Comparison of ENCODE assay signal across 10 cellular contexts in the genomic region with DNA sequence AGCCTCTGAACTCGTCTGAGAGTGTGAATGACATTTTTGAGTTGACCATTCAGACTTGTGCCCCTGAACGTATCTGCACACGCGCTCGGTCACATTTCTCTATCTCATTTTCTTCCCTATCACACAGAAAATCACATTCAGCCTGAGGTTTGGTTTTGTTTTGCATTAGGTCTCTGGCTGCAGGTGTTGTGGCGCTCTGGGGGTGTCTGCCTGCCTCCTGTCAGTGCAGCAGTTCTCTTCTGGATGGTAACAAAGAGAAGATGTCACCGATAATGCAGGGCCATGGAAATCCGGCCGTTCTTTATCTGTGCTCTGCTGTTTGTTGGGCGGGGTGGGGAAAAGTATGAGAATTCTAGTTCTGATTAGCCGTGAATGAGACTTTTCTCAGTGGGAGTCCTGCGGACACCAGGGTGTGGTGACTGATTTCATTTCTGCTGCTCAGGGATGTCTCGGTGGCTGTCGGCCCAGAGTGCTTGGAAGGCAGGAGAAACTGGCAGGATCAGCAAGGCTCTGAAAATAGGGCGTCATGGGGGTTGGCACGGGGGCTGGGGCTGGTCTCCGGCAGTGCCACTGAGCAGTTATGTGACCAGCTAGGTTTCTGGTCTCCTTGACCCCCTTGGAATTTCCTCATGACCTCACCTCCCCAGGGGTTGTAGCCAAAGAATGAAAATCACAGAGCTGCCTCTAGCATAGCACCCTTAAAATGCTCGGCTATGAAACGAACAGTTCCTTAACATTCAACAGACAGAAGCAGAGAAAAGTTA. TPM values are rescaled to one million over a fixed set of nuclear protein-coding genes. Genes with fewer than 3 reads are reported as not detected.
DNase-seq lines count a peak whose midpoint lies in the region; ATAC-seq and TF ChIP-seq lines count a peak whose summit lies in the region.
"Had no signal": no experiment of that assay in that cellular context is flagged by ENCODE, and none has a peak within 500 bp of the region (broad histone marks: within the 10 kb centered on the region; RNA-seq: fewer than 3 reads in every experiment).

No MANE protein-coding gene starts in this region.

- BruUV-seq in IMR-90 (replicated peaks; lab: Mats Ljungman, UMichigan), result no TSS peak

- peak overlapping the region; percentile 18 for H2AFZ ChIP-seq in IMR-90 (replicated peaks; ENCODE audit: low read length, poor library complexity)

- peak overlapping the region; percentile 75 for H4K91ac ChIP-seq in IMR-90 (ENCODE audit: insufficient read depth, low read depth, low read length)

- H3K4me3 Mint-ChIP-seq in stimulated activated naive B cell treated with anti-CD40 and anti-IgM and Interleukin-4, amounts not matched to agents 10 μg/mL and 1 μg/mL and 100 μg/mL, for 72 hours, result no peak overlapping the region

- no peaks in the 10 kb centered on the region for H3K4me1 Mint-ChIP-seq in stimulated activated naive B cell treated with anti-CD40 and anti-IgM and Interleukin-4, amounts not matched to agents 10 μg/mL and 1 μg/mL and 100 μg/mL, for 72 hours

- no peak overlapping the region for H3K4me3 ChIP-seq in IMR-90 (ENCODE audit: insufficient read depth, low read depth, low read length)
- peak overlapping the region in 35 of 59 donors; percentile 1 to 46 (median 26) for H3K4me3 ChIP-seq in dorsolateral prefrontal cortex
- no peak overlapping the region for H3K4me3 ChIP-seq in right lobe of liver

- H3K27me3 ChIP-seq in IMR-90 (ENCODE audit: control insufficient read depth, insufficient read depth, low read length) (no peaks in the 10 kb centered on the region), dorsolateral prefrontal cortex (peaks cover 0 to 30% (median 0%) of the 10 kb centered on the region in 45 donors), right lobe of liver (no peaks in the 10 kb centered on the region)

- H4K20me1 ChIP-seq in IMR-90 (ENCODE audit: insufficient read depth, low read length), result peaks cover 23% of the 10 kb centered on the region; the same call in 1 of the 2 replicates

- no peak for TF ChIP-seq CTCF in IMR-90 (conservative IDR thresholded peaks at IDR 0.05; ENCODE audit: low read depth, low read length)
- no peak for TF ChIP-seq CTCF in dorsolateral prefrontal cortex (IDR thresholded peaks at IDR 0.05 in 54 of 56, conservative IDR thresholded peaks at IDR 0.05 in 2 of 56; ENCODE audit: low read depth in 1 of 56, partially characterized antibody in 56 of 56)
- no peak for TF ChIP-seq CTCF in right lobe of liver (IDR thresholded peaks at IDR 0.05)

- H3K9me1 ChIP-seq in IMR-90 (ENCODE audit: insufficient read depth, low read length), result peaks cover 19% of the 10 kb centered on the region

- intact Hi-C loops in IMR-90 (cut with micrococcal nuclease), result loop anchor here (2.0 kb wide), 3 partner anchors 27 to 43 kb away; no protein-coding TSS in a partner anchor
- intact Hi-C loops in dorsolateral prefrontal cortex (cut with DNase I), result no loop called here
- intact Hi-C loops in right lobe of liver (cut with DNase I), result no loop called here

- dilution Hi-C loops in IMR-90 (cut with HindIII; ENCODE audit: low sequenced_read_pairs, unreplicated experiment), result no loop called here

- peaks cover 11 to 19% of the 10 kb centered on the region in 2 donors for H3K27me3 Mint-ChIP-seq in stimulated activated naive B cell treated with anti-CD40 and anti-IgM and Interleukin-4, amounts not matched to agents 10 μg/mL and 1 μg/mL and 100 μg/mL, for 72 hours

- peak overlapping the region; percentile 88 for H3K18ac ChIP-seq in IMR-90 (ENCODE audit: low read depth, low read length)

- peak overlapping the region; percentile 89 for H3K4ac ChIP-seq in IMR-90 (ENCODE audit: low read depth, low read length)

- H3K14ac ChIP-seq in IMR-90 (replicated peaks; ENCODE audit: low read depth, low read length), result peak overlapping the region; percentile 74

- TF ChIP-seq POLR2A in IMR-90 (IDR thresholded peaks at IDR 0.05; ENCODE audit: low read depth, low read length) (no peak), right lobe of liver (IDR thresholded peaks at IDR 0.05) (no peak)

- H3K36me3 ChIP-seq in IMR-90 (ENCODE audit: control insufficient read depth, insufficient read depth, low read length) (peaks cover 9% of the 10 kb centered on the region), right lobe of liver (no peaks in the 10 kb centered on the region)

- H3K56ac ChIP-seq in IMR-90 (ENCODE audit: extremely low read depth, insufficient read depth, low read length), result peak overlapping the region; percentile 80

- H3K27ac Mint-ChIP-seq in stimulated activated naive B cell treated with anti-CD40 and anti-IgM and Interleukin-4, amounts not matched to agents 10 μg/mL and 1 μg/mL and 100 μg/mL, for 72 hours, result no peak overlapping the region

- peak overlapping the region; percentile 79 to 82 for H4K8ac ChIP-seq in IMR-90 (ENCODE audit: low read depth in 2 of 2, low read length in 2 of 2)

- H2BK120ac ChIP-seq in IMR-90 (ENCODE audit: low read depth, low read length), result peak overlapping the region; percentile 90

- peak overlapping the region; percentile 87 for H2BK20ac ChIP-seq in IMR-90 (ENCODE audit: low read depth, low read length)

- peaks cover 28 to 78% of the 10 kb centered on the region in 2 experiments for H3K79me1 ChIP-seq in IMR-90 (ENCODE audit: low read depth in 1 of 2, low read length in 2 of 2)

- H3K36me3 Mint-ChIP-seq in stimulated activated naive B cell treated with anti-CD40 and anti-IgM and Interleukin-4, amounts not matched to agents 10 μg/mL and 1 μg/mL and 100 μg/mL, for 72 hours, result no peaks in the 10 kb centered on the region

- DNase-seq in IMR-90 (peak; percentile 32), dorsolateral prefrontal cortex (peak in 7 of 10 donors; percentile 42 to 73 (median 58)), right lobe of liver (no peak), NCI-H1417 (lab: John Stamatoyannopoulos, UW) (no peak)
- no peak for DNase-seq in stimulated activated naive B cell treated with anti-CD40 and anti-IgM and Interleukin-4, amounts not matched to agents 10 μg/mL and 1 μg/mL and 100 μg/mL, for 72 hours
- DNase-seq: activated gamma-delta T cell treated with Interleukin-2 at 50 U/mL for 16 hours, NCI-H69 had no signal

- H4K5ac ChIP-seq in IMR-90 (ENCODE audit: low read depth, low read length), result peak overlapping the region; percentile 80

- H3K9me3 Mint-ChIP-seq in stimulated activated naive B cell treated with anti-CD40 and anti-IgM and Interleukin-4, amounts not matched to agents 10 μg/mL and 1 μg/mL and 100 μg/mL, for 72 hours, result no peaks in the 10 kb centered on the region

- peak overlapping the region; percentile 39; the same call in 2 of the 3 replicates for H2BK15ac ChIP-seq in IMR-90 (ENCODE audit: low read depth, low read length)

- H3K23ac ChIP-seq in IMR-90 (ENCODE audit: low read depth, low read length), result peak overlapping the region; percentile 95

- in situ Hi-C loops in IMR-90 (cut with MboI; ENCODE audit: low sequenced_read_pairs), result loop anchor here (5.0 kb wide), 1 partner anchor 45 kb away; no protein-coding TSS in a partner anchor

- peak overlapping the region; percentile 99 for H3K27ac ChIP-seq in IMR-90 (ENCODE audit: insufficient read depth, low read length)
- peak overlapping the region in 53 of 59 donors; percentile 8 to 84 (median 68) for H3K27ac ChIP-seq in dorsolateral prefrontal cortex
- H3K27ac ChIP-seq in right lobe of liver, result peak overlapping the region; percentile 71 to 89 (median 74)
- peak overlapping the region; percentile 69 for H3K27ac ChIP-seq in temporal lobe (ENCODE audit: low read depth, low read length)

- POLR2A ChIA-PET in IMR-90 (lab: Charles Lee; ENCODE audit: unreplicated experiment), result no interaction called here

- H3K4me2 ChIP-seq in IMR-90 (ENCODE audit: low read depth, low read length), result peak overlapping the region; percentile 61

- H2AK5ac ChIP-seq in IMR-90 (ENCODE audit: low read depth, low read length), result peak overlapping the region; percentile 80

- peak; percentile 1; the same call in 1 of the 2 replicates for ATAC-seq in IMR-90 (ENCODE audit: low read depth)
- ATAC-seq in right lobe of liver, result peak; percentile 10 to 29 (median 12)
- no peak for ATAC-seq in HG02938 (IDR thresholded peaks at IDR 0.05; ENCODE audit: unreplicated experiment)
- no peak for ATAC-seq in GM19463 (IDR thresholded peaks at IDR 0.05; ENCODE audit: unreplicated experiment)
- ATAC-seq in stimulated activated naive B cell treated with anti-CD40 and anti-IgM and Interleukin-4, amounts not matched to agents 10 μg/mL and 1 μg/mL and 100 μg/mL, for 72 hours (replicated peaks), result no peak

- WGBS in IMR-90 (ENCODE audit: extremely low coverage in 2 of 2, insufficient read length in 1 of 2), 2 experiments, result 32% methylated on average over 9 of the region's 19 CpGs; no CpG with 5 or more reads in 1 of the 2 experiments
- 47% methylated on average over 16 of the region's 19 CpGs for WGBS in right lobe of liver (ENCODE audit: insufficient coverage, low coverage, low lambda C conversion rate, missing lambda C conversion rate)

- peaks cover 38% of the 10 kb centered on the region for H3K4me1 ChIP-seq in IMR-90 (ENCODE audit: control insufficient read depth, insufficient read depth, low read length)
- H3K4me1 ChIP-seq in right lobe of liver, result peaks cover 0 to 41% (median 25%) of the 10 kb centered on the region in 4 donors

- H3K9ac ChIP-seq in IMR-90 (ENCODE audit: low read depth, low read length), result peak overlapping the region; percentile 74

- H3K9me3 ChIP-seq in IMR-90 (ENCODE audit: control insufficient read depth, insufficient read depth, low read length) (no peaks in the 10 kb centered on the region), right lobe of liver (no peaks in the 10 kb centered on the region)

- peak overlapping the region; percentile 91 for H2BK5ac ChIP-seq in IMR-90 (ENCODE audit: low read depth, low read length, poor library complexity, severe bottlenecking)

- peak overlapping the region; percentile 5 for H2AK9ac ChIP-seq in IMR-90 (replicated peaks; ENCODE audit: low read depth, low read length, poor library complexity)

- CTCF ChIA-PET in IMR-90 (lab: Yijun Ruan, JAX), result interaction anchor here (1.0 kb wide), 1 partner anchor 16 kb away, joined by 4 read pairs; no protein-coding TSS in a partner anchor

- TF ChIP-seq RAD21 in IMR-90 (IDR thresholded peaks at IDR 0.05; ENCODE audit: low read length), result no peak

TF ChIP-seq in IMR-90, 13 proteins besides CTCF, POLR2A, EP300 and RAD21 (continues in another document):
- no peak for TF ChIP-seq RCOR1 (IDR thresholded peaks at IDR 0.05; ENCODE audit: insufficient replicate concordance, low read length)

RNA-seq across cellular contexts. Expression of a gene that starts 5.1 kb away (rescaled TPM):
- total RNA-seq in IMR-90 (2012; rRNA removed) (not detected in 2 replicates), dorsolateral prefrontal cortex (not detected), right lobe of liver (not detected), temporal lobe (not detected)
- not detected in 2 replicates for polyA plus RNA-seq in IMR-90 (2012; rRNA removed)
- not detected in 2 replicates for polyA plus RNA-seq in IMR-90 (2012; cell fraction: cytosol; rRNA removed)
- not detected in 2 replicates for polyA plus RNA-seq in IMR-90 (2012; cell fraction: nucleus; rRNA removed; ENCODE audit: low replicate concordance)

RNA-seq across cellular contexts. Expression of a gene that starts 29.1 kb away (rescaled TPM):
- 48.3 and 57.0 TPM in 2 replicates for total RNA-seq in IMR-90 (2012; rRNA removed)
- polyA plus RNA-seq in IMR-90 (2012; rRNA removed), result 32.6 and 39.6 TPM in 2 replicates
- polyA plus RNA-seq in IMR-90 (2012; cell fraction: cytosol; rRNA removed), result 25.4 and 27.9 TPM in 2 replicates
- 49.5 and 91.9 TPM in 2 replicates for polyA plus RNA-seq in IMR-90 (2012; cell fraction: nucleus; rRNA removed; ENCODE audit: low replicate concordance)
- total RNA-seq in dorsolateral prefrontal cortex, result 100 to 1,000 TPM in 104 of 120 experiments, 10 to 100 TPM in 16; 68.6 to 202 (median 123) TPM
- 100 to 1,000 TPM in 1 of 6 experiments, 10 to 100 TPM in 5; 44.9 to 104 (median 80.0) TPM for total RNA-seq in right lobe of liver
- 79.2 TPM for total RNA-seq in temporal lobe

Comparison
In these comparisons a context has a peak if more than half of its experiments do, and no peak if none do; other contexts are left out.
1. ATAC-seq: peak in IMR-90 (single experiment) and right lobe of liver (4 of 4); none in HG02938 (single experiment), GM19463 (single experiment) and stimulated activated naive B cell treated with anti-CD40 and anti-IgM and Interleukin-4, amounts not matched to agents 10 μg/mL and 1 μg/mL and 100 μg/mL, for 72 hours (0 of 2).
2. DNase-seq: peak in IMR-90 (single experiment) and dorsolateral prefrontal cortex (7 of 10); none in right lobe of liver (0 of 3), NCI-H1417 (0 of 3) and stimulated activated naive B cell treated with anti-CD40 and anti-IgM and Interleukin-4, amounts not matched to agents 10 μg/mL and 1 μg/mL and 100 μg/mL, for 72 hours (single experiment).
3. H3K4me3 ChIP-seq: peak in dorsolateral prefrontal cortex (35 of 59); none in IMR-90 (single experiment) and right lobe of liver (0 of 3).
4. Peak in every context shown above with its lines, with median percentiles within 50 percentile points of each other: H3K27ac ChIP-seq.